9 cellular contexts compared by ENCODE assay signal in genomic region chr2:235026137-235026536, GRCh38.
DNase-seq lines count a peak whose midpoint lies in the region; ATAC-seq and TF ChIP-seq lines count a peak whose summit lies in the region.
"Had no signal": no experiment of that assay in that cellular context is flagged by ENCODE, and none has a peak within 500 bp of the region (broad histone marks: within the 10 kb centered on the region; RNA-seq: fewer than 3 reads in every experiment).

No MANE protein-coding gene starts in this region.

- H2BK120ac ChIP-seq in mesenchymal stem cell (ENCODE audit: low read depth, low read length): no peak overlapping the region

- H2BK5ac ChIP-seq in mesenchymal stem cell (ENCODE audit: low read depth, low read length, poor library complexity, severe bottlenecking): no peak overlapping the region

- DNase-seq in AG08395 (ENCODE audit: low spot score) (peak; percentile 47), breast epithelium (ENCODE audit: low spot score in 2 of 2) (peak in 1 of 2 donors; percentile 88), mesenchymal stem cell (peak; percentile 71), NCI-H2107 (lab: John Stamatoyannopoulos, UW) (no peak), cerebellum (ENCODE audit: low spot score) (no peak)
- DNase-seq in activated CD4-positive, alpha-beta T cell treated with anti-CD3 and anti-CD28 coated beads for 36 hours: no peak
- no peak for DNase-seq in activated CD8-positive, alpha-beta memory T cell treated with anti-CD3 and anti-CD28 coated beads, Interleukin-2, amount 50 U/mL, for 4 hours
- DNase-seq: NCI-H82 had no signal

- H3K23ac ChIP-seq in mesenchymal stem cell (ENCODE audit: low read length in 2 of 2): no peak overlapping the region

- peak overlapping the region; percentile 37 for H2BK15ac ChIP-seq in mesenchymal stem cell (ENCODE audit: low read depth, poor library complexity, severe bottlenecking)

- H4K91ac ChIP-seq in mesenchymal stem cell (ENCODE audit: low read length): no peak overlapping the region

- no peaks in the 10 kb centered on the region for H3K27me3 Mint-ChIP-seq in activated CD4-positive, alpha-beta T cell treated with anti-CD3 and anti-CD28 coated beads for 36 hours

- POLR2A ChIA-PET in activated CD4-positive, alpha-beta T cell treated with anti-CD3 and anti-CD28 coated beads for 36 hours (lab: Charles Lee): no interaction called here

- no peaks in the 10 kb centered on the region for H3K36me3 Mint-ChIP-seq in activated CD4-positive, alpha-beta T cell treated with anti-CD3 and anti-CD28 coated beads for 36 hours (ENCODE audit: low read depth)

- peak overlapping the region; percentile 47 for H2AK5ac ChIP-seq in mesenchymal stem cell (ENCODE audit: low read length, severe bottlenecking)

- peak; percentile 46; the same call in 1 of the 2 replicates for TF ChIP-seq EP300 in Ishikawa (IDR thresholded peaks at IDR 0.05; ENCODE audit: borderline replicate concordance)

- H3K27ac Mint-ChIP-seq in activated CD4-positive, alpha-beta T cell treated with anti-CD3 and anti-CD28 coated beads for 36 hours: no peak overlapping the region

- WGBS in mesenchymal stem cell: 43% methylated on average over 9 of the region's 9 CpGs

- CTCF ChIA-PET in activated CD4-positive, alpha-beta T cell treated with anti-CD3 and anti-CD28 coated beads for 36 hours (lab: Charles Lee): no interaction called here

- no peak for TF ChIP-seq RAD21 in Ishikawa (IDR thresholded peaks at IDR 0.05; ENCODE audit: low read depth)

- H3K4me2 ChIP-seq in mesenchymal stem cell (ENCODE audit: low read length, poor library complexity, severe bottlenecking): no peak overlapping the region

- H3K27me3 ChIP-seq in breast epithelium (no peaks in the 10 kb centered on the region), mesenchymal stem cell (ENCODE audit: control insufficient read depth in 1 of 2, insufficient read depth in 1 of 2, low read length in 2 of 2) (no peaks in the 10 kb centered on the region)

- no peak overlapping the region for H3K14ac ChIP-seq in mesenchymal stem cell (ENCODE audit: low read length in 2 of 2)

- TF ChIP-seq CTCF in breast epithelium (IDR thresholded peaks at IDR 0.05): no peak

- H3K4me1 ChIP-seq in breast epithelium: peaks cover 0 to 4% of the 10 kb centered on the region in 2 donors
- peaks cover 73% of the 10 kb centered on the region for H3K4me1 ChIP-seq in mesenchymal stem cell (ENCODE audit: control insufficient read depth, insufficient read depth, low read depth, low read length)

- ATAC-seq in activated CD4-positive, alpha-beta T cell treated with anti-CD3 and anti-CD28 coated beads for 36 hours: no peak

- intact Hi-C loops in breast epithelium (cut with DNase I; ENCODE audit: low total_unique reads): no loop called here
- intact Hi-C loops in activated CD4-positive, alpha-beta T cell treated with anti-CD3 and anti-CD28 coated beads for 36 hours (cut with DNase I, micrococcal nuclease): no loop called here

- no peaks in the 10 kb centered on the region for H3K36me3 ChIP-seq in breast epithelium
- peaks cover 3 to 51% of the 10 kb centered on the region in 2 experiments for H3K36me3 ChIP-seq in mesenchymal stem cell (ENCODE audit: control insufficient read depth in 1 of 2, insufficient read depth in 2 of 2, low read depth in 1 of 2, low read length in 2 of 2)

- H3K9me3 Mint-ChIP-seq in activated CD4-positive, alpha-beta T cell treated with anti-CD3 and anti-CD28 coated beads for 36 hours (ENCODE audit: low read depth): no peaks in the 10 kb centered on the region

- H3K18ac ChIP-seq in mesenchymal stem cell (ENCODE audit: low read depth in 1 of 2, low read length in 2 of 2): no peak overlapping the region

- H3K4me3 ChIP-seq in breast epithelium: no peak overlapping the region
- peak overlapping the region in 1 of 2 experiments; percentile 14 for H3K4me3 ChIP-seq in mesenchymal stem cell (ENCODE audit: insufficient read depth in 1 of 2, low read depth in 1 of 2, low read length in 2 of 2)

- H3K9ac ChIP-seq in mesenchymal stem cell (ENCODE audit: low read length): no peak overlapping the region

- H3K27ac ChIP-seq in breast epithelium (peak overlapping the region; percentile 71 to 79), mesenchymal stem cell (ENCODE audit: low read length, poor library complexity, severe bottlenecking) (peak overlapping the region; percentile 71)

- H3K4ac ChIP-seq in mesenchymal stem cell (ENCODE audit: low read depth in 1 of 2, low read length in 2 of 2): no peak overlapping the region

- TF ChIP-seq POLR2A in breast epithelium (IDR thresholded peaks at IDR 0.05): no peak

- H3K79me1 ChIP-seq in mesenchymal stem cell (replicated peaks; ENCODE audit: low read length, poor library complexity, severe bottlenecking): no peaks in the 10 kb centered on the region

- no peaks in the 10 kb centered on the region for H3K4me1 Mint-ChIP-seq in activated CD4-positive, alpha-beta T cell treated with anti-CD3 and anti-CD28 coated beads for 36 hours

- H2BK12ac ChIP-seq in mesenchymal stem cell (ENCODE audit: low read length in 2 of 2): no peak overlapping the region

- H4K8ac ChIP-seq in mesenchymal stem cell (ENCODE audit: low read length): no peak overlapping the region

- H2AFZ ChIP-seq in mesenchymal stem cell (ENCODE audit: low read depth, low read length): no peak overlapping the region

- no peak overlapping the region for H3K4me3 Mint-ChIP-seq in activated CD4-positive, alpha-beta T cell treated with anti-CD3 and anti-CD28 coated beads for 36 hours

- H3K9me3 ChIP-seq in breast epithelium (no peaks in the 10 kb centered on the region), mesenchymal stem cell (ENCODE audit: control insufficient read depth, low read length) (no peaks in the 10 kb centered on the region)

TF ChIP-seq in Ishikawa, 13 proteins besides CTCF, POLR2A, EP300 and RAD21:
- TF ChIP-seq CEBPB (IDR thresholded peaks at IDR 0.05) (no peak), TAF1 (IDR thresholded peaks at IDR 0.05; ENCODE audit: low read depth) (no peak), EGR1 (IDR thresholded peaks at IDR 0.05) (no peak), YY1 (IDR thresholded peaks at IDR 0.05; ENCODE audit: low read depth) (no peak), CREB1 (IDR thresholded peaks at IDR 0.05; ENCODE audit: low read depth) (no peak), REST (IDR thresholded peaks at IDR 0.05; ENCODE audit: low read depth) (no peak), MAX (IDR thresholded peaks at IDR 0.05) (no peak), TEAD4 (IDR thresholded peaks at IDR 0.05) (peak; percentile 52; the same call in 1 of the 2 replicates), USF1 (IDR thresholded peaks at IDR 0.05) (no peak), FOXM1 (IDR thresholded peaks at IDR 0.05; ENCODE audit: borderline replicate concordance, low read depth) (no peak), NFIC (IDR thresholded peaks at IDR 0.05) (peak; percentile 67), ZBTB7A (IDR thresholded peaks at IDR 0.05; ENCODE audit: low read depth) (no peak), TCF12 (IDR thresholded peaks at IDR 0.05; ENCODE audit: low read depth) (no peak)

Comparison
In these comparisons a context has a peak if more than half of its experiments do, and no peak if none do; other contexts are left out.
1. DNase-seq: peak in AG08395 (single experiment) and mesenchymal stem cell (single experiment); none in activated CD4-positive, alpha-beta T cell treated with anti-CD3 and anti-CD28 coated beads for 36 hours (single experiment), activated CD8-positive, alpha-beta memory T cell treated with anti-CD3 and anti-CD28 coated beads, Interleukin-2, amount 50 U/mL, for 4 hours (single experiment), NCI-H2107 (single experiment) and cerebellum (single experiment).